17 cellular contexts compared by ENCODE assay signal in genomic region chr2:95058989-95059601, GRCh38. TPM values are rescaled to one million over a fixed set of nuclear protein-coding genes. Genes with fewer than 3 reads are reported as not detected.
DNase-seq lines count a peak whose midpoint lies in the region; ATAC-seq and TF ChIP-seq lines count a peak whose summit lies in the region.
"Had no signal": no experiment of that assay in that cellular context is flagged by ENCODE, and none has a peak within 500 bp of the region (broad histone marks: within the 10 kb centered on the region; RNA-seq: fewer than 3 reads in every experiment).

No MANE protein-coding gene starts in this region.

- no peaks in the 10 kb centered on the region for H3K9me2 ChIP-seq in GM23338 (ENCODE audit: insufficient read depth)
- no peaks in the 10 kb centered on the region for H3K9me2 ChIP-seq in GM23248 (ENCODE audit: insufficient read depth)

- H3K79me1 ChIP-seq in neuronal stem cell (ENCODE audit: low read depth, low read length): no peaks in the 10 kb centered on the region

- peaks cover 70% of the 10 kb centered on the region for H3K4me1 ChIP-seq in BLaER1
- H3K4me1 ChIP-seq in esophagus squamous epithelium: peaks cover 12 to 78% (median 22%) of the 10 kb centered on the region in 3 donors
- H3K4me1 ChIP-seq in neuronal stem cell (ENCODE audit: control insufficient read depth in 2 of 2, insufficient read depth in 1 of 2, low read depth in 1 of 2, low read length in 2 of 2): peaks cover 9 to 27% of the 10 kb centered on the region in 2 donors
- H3K4me1 ChIP-seq in GM23338 (ENCODE audit: insufficient read depth): peaks cover 16% of the 10 kb centered on the region
- peaks cover 6% of the 10 kb centered on the region; the same call in 1 of the 2 replicates for H3K4me1 ChIP-seq in GM23248 (ENCODE audit: insufficient read depth)
- H3K4me1 ChIP-seq: lower lobe of right lung, right atrium auricular region had no signal

- H3K23ac ChIP-seq in neuronal stem cell (ENCODE audit: low read depth, low read length, poor library complexity): no peak overlapping the region

- in situ Hi-C loops in GM23248 (cut with MboI): no loop called here

- no peaks in the 10 kb centered on the region for H3F3A ChIP-seq in GM23338 (replicated peaks; ENCODE audit: low read depth)
- H3F3A ChIP-seq in GM23248 (ENCODE audit: insufficient read depth): no peaks in the 10 kb centered on the region

- peak overlapping the region; percentile 64 for H2AK5ac ChIP-seq in neuronal stem cell (ENCODE audit: low read depth, low read length)

- peaks cover 26% of the 10 kb centered on the region for H3K27me3 Mint-ChIP-seq in GM23338 (ENCODE audit: insufficient read depth, low read depth, poor library complexity)
- H3K27me3 Mint-ChIP-seq: naive thymus-derived CD8-positive, alpha-beta T cell had no signal

- no peaks in the 10 kb centered on the region for H4K20me1 ChIP-seq in BLaER1
- H4K20me1 ChIP-seq in GM23338 (replicated peaks; ENCODE audit: insufficient read depth): no peaks in the 10 kb centered on the region
- no peaks in the 10 kb centered on the region for H4K20me1 ChIP-seq in GM23248 (ENCODE audit: insufficient read depth)

- H3K4me1 Mint-ChIP-seq in GM23338: peaks cover 18% of the 10 kb centered on the region

- H3K4me3 ChIP-seq in BLaER1 (no peak overlapping the region), esophagus squamous epithelium (no peak overlapping the region), neuronal stem cell (ENCODE audit: low read length in 2 of 2) (no peak overlapping the region), GM23338 (no peak overlapping the region), GM23248 (no peak overlapping the region)
- H3K4me3 ChIP-seq: lower lobe of right lung, right atrium auricular region had no signal

- H3K9me3 ChIP-seq in BLaER1 (no peaks in the 10 kb centered on the region), esophagus squamous epithelium (no peaks in the 10 kb centered on the region), neuronal stem cell (replicated peaks in 1 of 2; ENCODE audit: control insufficient read depth in 2 of 2, insufficient read depth in 1 of 2, low read depth in 1 of 2, low read length in 2 of 2) (no peaks in the 10 kb centered on the region), GM23248 (ENCODE audit: low read depth) (no peaks in the 10 kb centered on the region)
- H3K9me3 ChIP-seq: lower lobe of right lung, right atrium auricular region had no signal

- H3K27ac ChIP-seq in BLaER1: no peak overlapping the region
- peak overlapping the region in 3 of 4 donors; percentile 29 to 76 (median 76) for H3K27ac ChIP-seq in esophagus squamous epithelium
- H3K27ac ChIP-seq in neuronal stem cell (replicated peaks; ENCODE audit: low read length): no peak overlapping the region
- no peak overlapping the region for H3K27ac ChIP-seq in GM23338 (ENCODE audit: low read depth)
- no peak overlapping the region for H3K27ac ChIP-seq in GM23248
- H3K27ac ChIP-seq: lower lobe of right lung, right atrium auricular region had no signal

- H2AFZ ChIP-seq in neuronal stem cell (ENCODE audit: low read length): no peak overlapping the region
- H2AFZ ChIP-seq in GM23338: no peak overlapping the region
- H2AFZ ChIP-seq in GM23248: no peak overlapping the region

- no peak overlapping the region for H3K4me3 Mint-ChIP-seq in GM23338

- WGBS in esophagus squamous epithelium, 2 donors: 49 to 71% methylated on average over 4 to 6 of the region's 11 CpGs
- no CpG with 5 or more reads among the region's 11 CpGs for WGBS in neuronal stem cell (ENCODE audit: extremely low coverage in 2 of 2, insufficient read length in 2 of 2, insufficient replicate concordance in 1 of 2), 2 donors
- 42 to 49% methylated on average over 9 of the region's 11 CpGs for WGBS in GM23248 (ENCODE audit: low coverage in 1 of 2, low lambda C conversion rate in 2 of 2, missing lambda C conversion rate in 2 of 2), 2 experiments

- DNase-seq in HK-2 (ENCODE audit: unreplicated experiment): peak; percentile 73
- DNase-seq in esophagus squamous epithelium (lab: John Stamatoyannopoulos, UW): no peak
- DNase-seq in neuronal stem cell (ENCODE audit: low spot score): no peak
- DNase-seq in GM23338 (ENCODE audit: low spot score): no peak
- no peak for DNase-seq in GM23248
- no peak for DNase-seq in NCI-H1436 treated with DMSO at 0.1 percent for 48 hours (lab: John Stamatoyannopoulos, UW)
- DNase-seq in NCI-H1417 (lab: John Stamatoyannopoulos, UW): no peak
- DNase-seq: DMS53; hippocampal formation; lower lobe of right lung; naive thymus-derived CD8-positive, alpha-beta T cell; NCI-H2081; NCI-H526 treated with DMSO at 0.1 percent for 48 hours; stimulated activated CD4-positive, alpha-beta T cell treated with anti-CD3 and anti-CD28 coated beads, Interleukin-4, amount 100 ng/mL, for 1 hour had no signal

- no peak for TF ChIP-seq POLR2A in esophagus squamous epithelium (IDR thresholded peaks at IDR 0.05)

- H3K79me2 ChIP-seq in GM23338 (replicated peaks; ENCODE audit: insufficient read depth) (no peaks in the 10 kb centered on the region), GM23248 (ENCODE audit: insufficient read depth) (no peaks in the 10 kb centered on the region)

- H2BK5ac ChIP-seq in neuronal stem cell (ENCODE audit: low read length): peak overlapping the region; percentile 31

- H3K9me3 Mint-ChIP-seq in GM23338: no peaks in the 10 kb centered on the region
- H3K9me3 Mint-ChIP-seq: naive thymus-derived CD8-positive, alpha-beta T cell had no signal

- H3K27me3 ChIP-seq in BLaER1: no peaks in the 10 kb centered on the region
- H3K27me3 ChIP-seq in esophagus squamous epithelium: peaks cover 0 to 14% (median 0%) of the 10 kb centered on the region in 4 donors
- peaks cover 0 to 26% (median 0%) of the 10 kb centered on the region in 3 experiments for H3K27me3 ChIP-seq in neuronal stem cell (ENCODE audit: control insufficient read depth in 3 of 3, insufficient read depth in 3 of 3, low read depth in 1 of 3, low read length in 3 of 3)
- H3K27me3 ChIP-seq in GM23338 (ENCODE audit: insufficient read depth): no peaks in the 10 kb centered on the region
- peaks cover 57% of the 10 kb centered on the region for H3K27me3 ChIP-seq in GM23248 (replicated peaks; ENCODE audit: insufficient read depth)
- H3K27me3 ChIP-seq: right atrium auricular region had no signal

- H2BK15ac ChIP-seq in neuronal stem cell (ENCODE audit: low read length): peak overlapping the region; percentile 91

- no peak for TF ChIP-seq CTCF in esophagus squamous epithelium (IDR thresholded peaks at IDR 0.05)
- no peak for TF ChIP-seq CTCF in GM23338 (conservative IDR thresholded peaks at IDR 0.05; ENCODE audit: low read depth in 2 of 2)

- ATAC-seq in GM23338: no peak
- ATAC-seq: lower lobe of right lung; naive thymus-derived CD8-positive, alpha-beta T cell had no signal

- H3K4ac ChIP-seq in neuronal stem cell (ENCODE audit: low read length): no peak overlapping the region

- intact Hi-C loops in esophagus squamous epithelium (cut with DNase I): no loop called here

- H3K27ac Mint-ChIP-seq in GM23338: no peak overlapping the region

- H3K36me3 ChIP-seq in BLaER1: no peaks in the 10 kb centered on the region
- no peaks in the 10 kb centered on the region for H3K36me3 ChIP-seq in esophagus squamous epithelium
- H3K36me3 ChIP-seq in neuronal stem cell (replicated peaks in 1 of 2; ENCODE audit: control insufficient read depth in 2 of 2, insufficient read depth in 2 of 2, low read length in 2 of 2): no peaks in the 10 kb centered on the region
- no peaks in the 10 kb centered on the region for H3K36me3 ChIP-seq in GM23338 (ENCODE audit: insufficient read depth)
- H3K36me3 ChIP-seq in GM23248 (ENCODE audit: low read depth): no peaks in the 10 kb centered on the region
- H3K36me3 ChIP-seq: lower lobe of right lung, right atrium auricular region had no signal

- no peaks in the 10 kb centered on the region for H3K36me3 Mint-ChIP-seq in GM23338 (ENCODE audit: low read depth)
- H3K36me3 Mint-ChIP-seq: naive thymus-derived CD8-positive, alpha-beta T cell had no signal

- no peak overlapping the region for H4K8ac ChIP-seq in neuronal stem cell (ENCODE audit: low read depth, low read length)

- H3K9ac ChIP-seq in BLaER1 (no peak overlapping the region), neuronal stem cell (ENCODE audit: low read depth, low read length, poor library complexity) (peak overlapping the region; percentile 14), GM23248 (no peak overlapping the region)

- H3K14ac ChIP-seq in neuronal stem cell (ENCODE audit: low read length): no peak overlapping the region

- H4K91ac ChIP-seq in neuronal stem cell (ENCODE audit: low read depth, low read length, poor library complexity): peak overlapping the region; percentile 14

- H3K4me2 ChIP-seq in BLaER1 (peak overlapping the region; percentile 62), neuronal stem cell (ENCODE audit: insufficient read depth, low read length, poor library complexity, severe bottlenecking) (no peak overlapping the region), GM23338 (no peak overlapping the region), GM23248 (ENCODE audit: unreplicated experiment) (no peak overlapping the region)

- H3K18ac ChIP-seq in neuronal stem cell (ENCODE audit: low read length): peak overlapping the region; percentile 88

- peak overlapping the region; percentile 47 for H2BK12ac ChIP-seq in neuronal stem cell (ENCODE audit: low read length)

- H2BK120ac ChIP-seq in neuronal stem cell (ENCODE audit: low read depth, low read length): peak overlapping the region; percentile 83

TF ChIP-seq in GM23338, 12 proteins besides CTCF, POLR2A, EP300 and RAD21 (continues in another document):
- TF ChIP-seq ZNF331 (CRISPR knock-in tag; IDR thresholded peaks at IDR 0.05; ENCODE audit: low read depth): no peak
- TF ChIP-seq NANOG (IDR thresholded peaks at IDR 0.05; ENCODE audit: borderline replicate concordance): no peak
- no peak for TF ChIP-seq POLR2AphosphoS5 (IDR thresholded peaks at IDR 0.05; ENCODE audit: low read depth)

RNA-seq across cellular contexts. Expression of gene MAL, which starts 33.6 kb away (rescaled TPM):
- 1,000 to 10,000 TPM in 1 of 4 donors, 100 to 1,000 TPM in 3; 469 to 1,903 (median 516) TPM for total RNA-seq in esophagus squamous epithelium
- polyA plus RNA-seq in neuronal stem cell (2013, experiment 1 of 2): 0.18 TPM
- 0.19 TPM for polyA plus RNA-seq in neuronal stem cell (2013, experiment 2 of 2)
- total RNA-seq in GM23338 (2014; rRNA removed; shearing (Covaris generic)): 0.24 and 2.6 TPM in 2 replicates
- polyA plus RNA-seq in GM23338 (2016; fragmentation: Nextera tagmentation; extraction: Ambion mirVana) (0.31 TPM in 1 of 2 replicates, not detected in the other), GM23248 (2016; fragmentation: Nextera tagmentation; extraction: Ambion mirVana) (not detected in 2 replicates)
- total RNA-seq in GM23248 (2014; rRNA removed; shearing (Covaris generic)): not detected in 2 replicates
- total RNA-seq: RPMI7951 had no signal

Comparison
In these comparisons a context has a peak if more than half of its experiments do, and no peak if none do; other contexts are left out.
1. H3K27ac ChIP-seq: peak in esophagus squamous epithelium (3 of 4); none in BLaER1 (single experiment), neuronal stem cell (single experiment), GM23338 (single experiment) and GM23248 (single experiment).
2. RNA of gene MAL, which starts 33.6 kb away (total RNA-seq): 469 to 1,903 TPM in esophagus squamous epithelium; 0.24 to 2.6 TPM in GM23338 and not detected in GM23248; every median in the first group is over 100 times any median in the second.